32 cellular contexts compared by ENCODE assay signal in genomic region chr15:71775857-71776256, GRCh38.
"Had no signal": no experiment of that assay in that cellular context is flagged by ENCODE, and none has a peak within 500 bp of the region (broad histone marks: within the 10 kb centered on the region; RNA-seq: fewer than 3 reads in every experiment).

No MANE protein-coding gene starts in this region.

- H3K4me1 ChIP-seq: foreskin keratinocyte had no signal

- H3K9me3 ChIP-seq: body of pancreas, esophagus muscularis mucosa, gastrocnemius medialis had no signal

- H3K4me3 ChIP-seq: body of pancreas, esophagus muscularis mucosa, gastrocnemius medialis, heart left ventricle had no signal

- H3K36me3 Mint-ChIP-seq: activated CD4-positive, alpha-beta memory T cell treated with anti-CD3 and anti-CD28 coated beads for 36 hours; activated CD8-positive, alpha-beta memory T cell treated with anti-CD3 and anti-CD28 coated beads, Interleukin-2, amount 10 ng/mL, durations not matched to agents 7 days and 5 days; activated naive CD4-positive, alpha-beta T cell treated with anti-CD3 and anti-CD28 coated beads, Interleukin-2, amount 10 ng/mL, durations not matched to agents 7 days and 5 days; activated naive CD4-positive, alpha-beta T cell treated with anti-CD3 and anti-CD28 coated beads, Interleukin-2, amount 50 U/mL, for 72 hours; activated naive CD8-positive, alpha-beta T cell treated with anti-CD3 and anti-CD28 coated beads, Interleukin-2, amount 10 ng/mL, durations not matched to agents 7 days and 5 days had no signal

- H3K9me3 Mint-ChIP-seq: activated CD4-positive, alpha-beta memory T cell treated with anti-CD3 and anti-CD28 coated beads for 36 hours; activated CD4-positive, alpha-beta T cell treated with anti-CD3 and anti-CD28 coated beads, Interleukin-2, amount 10 ng/mL, durations not matched to agents 24 days and 14 days; activated naive CD4-positive, alpha-beta T cell treated with anti-CD3 and anti-CD28 coated beads, Interleukin-2, amount 10 ng/mL, durations not matched to agents 7 days and 5 days; activated naive CD4-positive, alpha-beta T cell treated with anti-CD3 and anti-CD28 coated beads, Interleukin-2, amount 50 U/mL, for 72 hours; activated naive CD8-positive, alpha-beta T cell treated with anti-CD3 and anti-CD28 coated beads, Interleukin-2, amount 10 ng/mL, durations not matched to agents 7 days and 5 days; activated T-helper 1 cell treated with anti-CD3 and anti-CD28 coated beads, Interleukin-12 subunit alpha, Interleukin-12 subunit beta, Interleukin-2, Interleukin-4 antibody, amounts not matched to agents 30 ng/mL and 10 ng/mL and 1 ng/mL, durations not matched to agents 14 hours and 24 hours and 36 hours; activated T-helper 2 cell treated with anti-CD3 and anti-CD28 coated beads, Interferon-gamma antibody, Interleukin-2, Interleukin-4, amounts not matched to agents 10 μg/mL and 5 μg/mL and 100 μg/mL, durations not matched to agents 14 hours and 24 hours and 36 hours; effector memory CD8-positive, alpha-beta T cell; T-helper 2 cell treated with Interferon-gamma antibody and Interleukin-4, amounts not matched to agents 5 μg/mL and 100 μg/mL, for 36 hours had no signal

- ATAC-seq: activated CD4-positive, alpha-beta T cell treated with anti-CD3 and anti-CD28 coated beads for 36 hours; activated CD8-positive, alpha-beta memory T cell treated with anti-CD3 and anti-CD28 coated beads, Interleukin-2, amount 10 ng/mL, durations not matched to agents 7 days and 5 days; activated CD8-positive, alpha-beta T cell treated with anti-CD3 and anti-CD28 coated beads, Interleukin-2, amount 10 ng/mL, durations not matched to agents 7 days and 5 days; activated naive CD4-positive, alpha-beta T cell treated with anti-CD3 and anti-CD28 coated beads, Interleukin-2, amount 50 U/mL, for 72 hours; body of pancreas; effector memory CD8-positive, alpha-beta T cell; foreskin keratinocyte; gastrocnemius medialis; heart left ventricle; T-helper 17 cell had no signal

- H3K27ac Mint-ChIP-seq: activated CD4-positive, alpha-beta memory T cell treated with anti-CD3 and anti-CD28 coated beads for 36 hours; activated CD4-positive, alpha-beta T cell treated with anti-CD3 and anti-CD28 coated beads for 36 hours; activated CD4-positive, alpha-beta T cell treated with anti-CD3 and anti-CD28 coated beads, Interleukin-2, amount 10 ng/mL, durations not matched to agents 24 days and 14 days; activated CD8-positive, alpha-beta memory T cell treated with anti-CD3 and anti-CD28 coated beads, Interleukin-2, amount 10 ng/mL, durations not matched to agents 7 days and 5 days; activated CD8-positive, alpha-beta T cell treated with anti-CD3 and anti-CD28 coated beads, Interleukin-2, amount 10 ng/mL, durations not matched to agents 7 days and 5 days; activated naive CD4-positive, alpha-beta T cell treated with anti-CD3 and anti-CD28 coated beads, Interleukin-2, amount 10 ng/mL, durations not matched to agents 7 days and 5 days; activated naive CD4-positive, alpha-beta T cell treated with anti-CD3 and anti-CD28 coated beads, Interleukin-2, amount 50 U/mL, for 72 hours; activated naive CD8-positive, alpha-beta T cell treated with anti-CD3 and anti-CD28 coated beads, Interleukin-2, amount 10 ng/mL, durations not matched to agents 7 days and 5 days; activated T-helper 1 cell treated with anti-CD3 and anti-CD28 coated beads, Interleukin-12 subunit alpha, Interleukin-12 subunit beta, Interleukin-2, Interleukin-4 antibody, amounts not matched to agents 30 ng/mL and 10 ng/mL and 1 ng/mL, durations not matched to agents 14 hours and 24 hours and 36 hours; activated T-helper 2 cell treated with anti-CD3 and anti-CD28 coated beads, Interferon-gamma antibody, Interleukin-2, Interleukin-4, amounts not matched to agents 10 μg/mL and 5 μg/mL and 100 μg/mL, durations not matched to agents 14 hours and 24 hours and 36 hours; effector memory CD8-positive, alpha-beta T cell; T-helper 17 cell; T-helper 2 cell treated with Interferon-gamma antibody and Interleukin-4, amounts not matched to agents 5 μg/mL and 100 μg/mL, for 36 hours had no signal

- H3K4me1 Mint-ChIP-seq: activated naive CD4-positive, alpha-beta T cell treated with anti-CD3 and anti-CD28 coated beads, Interleukin-2, amount 10 ng/mL, durations not matched to agents 7 days and 5 days; activated naive CD8-positive, alpha-beta T cell treated with anti-CD3 and anti-CD28 coated beads, Interleukin-2, amount 10 ng/mL, durations not matched to agents 7 days and 5 days had no signal

- H3K36me3 ChIP-seq: gastrocnemius medialis had no signal

- DNase-seq: activated CD4-positive, alpha-beta memory T cell treated with anti-CD3 and anti-CD28 coated beads for 36 hours; activated CD4-positive, alpha-beta T cell treated with anti-CD3 and anti-CD28 coated beads for 36 hours; activated CD4-positive, alpha-beta T cell treated with anti-CD3 and anti-CD28 coated beads, Interleukin-2, amount 10 ng/mL, durations not matched to agents 24 days and 14 days; activated CD4-positive, CD25-positive, alpha-beta regulatory T cell; activated CD4-positive, CD25-positive, alpha-beta regulatory T cell treated with anti-CD3 and anti-CD28 coated beads, Interleukin-2, amount 50 U/mL, for 72 hours; activated CD8-positive, alpha-beta memory T cell treated with anti-CD3 and anti-CD28 coated beads, Interleukin-2, amount 10 ng/mL, durations not matched to agents 7 days and 5 days; activated CD8-positive, alpha-beta memory T cell treated with anti-CD3 and anti-CD28 coated beads, Interleukin-2, amount 50 U/mL, for 4 hours; activated CD8-positive, alpha-beta T cell treated with anti-CD3 and anti-CD28 coated beads, Interleukin-2, amount 10 ng/mL, durations not matched to agents 7 days and 5 days; activated effector memory CD4-positive, alpha-beta T cell treated with anti-CD3 and anti-CD28 coated beads, Interleukin-2, amount 50 U/mL, for 16 hours; activated naive CD4-positive, alpha-beta T cell treated with anti-CD3 and anti-CD28 coated beads, Interleukin-2, amount 10 ng/mL, durations not matched to agents 7 days and 5 days; activated naive CD8-positive, alpha-beta T cell treated with anti-CD3 and anti-CD28 coated beads, Interleukin-2, amount 10 ng/mL, durations not matched to agents 7 days and 5 days; activated T-cell treated with anti-CD3 and anti-CD28 coated beads, Interleukin-2, amount 50 U/mL, for 1 hour; activated T-cell treated with anti-CD3 and anti-CD28 coated beads, Interleukin-2, amount 50 U/mL, for 48 hours; amygdala; aorta; body of pancreas; caudate nucleus; cortex of kidney; dermis blood vessel endothelial cell; effector CD4-positive, alpha-beta T cell; effector memory CD8-positive, alpha-beta T cell; erythroblast; foreskin keratinocyte; gastrocnemius medialis; glutamatergic neuron; heart left ventricle; T-helper 17 cell had no signal

- H3K27me3 Mint-ChIP-seq: activated CD4-positive, alpha-beta T cell treated with anti-CD3 and anti-CD28 coated beads for 36 hours; activated CD8-positive, alpha-beta memory T cell treated with anti-CD3 and anti-CD28 coated beads, Interleukin-2, amount 10 ng/mL, durations not matched to agents 7 days and 5 days had no signal

- H3K4me3 Mint-ChIP-seq: activated CD4-positive, alpha-beta memory T cell treated with anti-CD3 and anti-CD28 coated beads for 36 hours; activated CD4-positive, alpha-beta T cell treated with anti-CD3 and anti-CD28 coated beads for 36 hours; activated CD4-positive, alpha-beta T cell treated with anti-CD3 and anti-CD28 coated beads, Interleukin-2, amount 10 ng/mL, durations not matched to agents 24 days and 14 days; activated CD8-positive, alpha-beta memory T cell treated with anti-CD3 and anti-CD28 coated beads, Interleukin-2, amount 10 ng/mL, durations not matched to agents 7 days and 5 days; activated CD8-positive, alpha-beta T cell treated with anti-CD3 and anti-CD28 coated beads, Interleukin-2, amount 10 ng/mL, durations not matched to agents 7 days and 5 days; activated naive CD4-positive, alpha-beta T cell treated with anti-CD3 and anti-CD28 coated beads, Interleukin-2, amount 10 ng/mL, durations not matched to agents 7 days and 5 days; activated naive CD8-positive, alpha-beta T cell treated with anti-CD3 and anti-CD28 coated beads, Interleukin-2, amount 10 ng/mL, durations not matched to agents 7 days and 5 days; activated T-helper 1 cell treated with anti-CD3 and anti-CD28 coated beads, Interleukin-12 subunit alpha, Interleukin-12 subunit beta, Interleukin-2, Interleukin-4 antibody, amounts not matched to agents 30 ng/mL and 10 ng/mL and 1 ng/mL, durations not matched to agents 14 hours and 24 hours and 36 hours; effector memory CD8-positive, alpha-beta T cell; T-helper 17 cell; T-helper 2 cell treated with Interferon-gamma antibody and Interleukin-4, amounts not matched to agents 5 μg/mL and 100 μg/mL, for 36 hours had no signal

- H3K27me3 ChIP-seq: body of pancreas, esophagus muscularis mucosa, foreskin keratinocyte, gastrocnemius medialis, heart left ventricle had no signal
